Comparison of ENCODE assay signal across 14 cellular contexts in genomic region chr15:62625421-62626033, GRCh38.
DNase-seq lines count a peak whose midpoint lies in the region; ATAC-seq and TF ChIP-seq lines count a peak whose summit lies in the region.
"Had no signal": no experiment of that assay in that cellular context is flagged by ENCODE, and none has a peak within 500 bp of the region (broad histone marks: within the 10 kb centered on the region; RNA-seq: fewer than 3 reads in every experiment).

No MANE protein-coding gene starts in this region.

- no peaks in the 10 kb centered on the region for H3K27me3 ChIP-seq in heart right ventricle
- no peaks in the 10 kb centered on the region for H3K27me3 ChIP-seq in stomach smooth muscle (ENCODE audit: control insufficient read depth in 1 of 2, insufficient read depth in 2 of 2, low read length in 2 of 2)
- H3K27me3 ChIP-seq: body of pancreas had no signal

- H3K27ac ChIP-seq in heart right ventricle (peak overlapping the region in 4 of 10 donors; percentile 3 to 47 (median 42)), stomach smooth muscle (ENCODE audit: low read length) (peak overlapping the region; percentile 26)
- H3K27ac ChIP-seq: body of pancreas, VCaP had no signal

- peak; percentile 75 for DNase-seq in EH (ENCODE audit: low read depth)
- no peak for DNase-seq in heart right ventricle
- DNase-seq in SIG-M5 treated with dmso at 0.1 percent for 504 hours (lab: John Stamatoyannopoulos, UW; ENCODE audit: unreplicated experiment) = no peak
- no peak for DNase-seq in DMS153 treated with DMSO at 0.1 percent for 48 hours (lab: John Stamatoyannopoulos, UW; ENCODE audit: unreplicated experiment)
- DNase-seq in NCI-H2029 treated with DMSO at 0.1 percent for 48 hours (lab: John Stamatoyannopoulos, UW) = no peak
- no peak for DNase-seq in NCI-H2227 (lab: John Stamatoyannopoulos, UW; ENCODE audit: unreplicated experiment)
- DNase-seq: activated T-cell treated with anti-CD3 and anti-CD28 coated beads, Interleukin-2, amount 50 U/mL, for 4 hours; erythroblast; naive B cell; NCI-H345 had no signal

- no peak for TF ChIP-seq CTCF in heart right ventricle (IDR thresholded peaks at IDR 0.05)

- H3K4me1 ChIP-seq in heart right ventricle (peaks cover 0 to 25% (median 17%) of the 10 kb centered on the region in 9 donors), stomach smooth muscle (ENCODE audit: control insufficient read depth, insufficient read depth, low read length) (peaks cover 9% of the 10 kb centered on the region)

- no peak overlapping the region for H3K9ac ChIP-seq in stomach smooth muscle (ENCODE audit: low read length in 2 of 2)

- WGBS in heart right ventricle, 2 donors = 61 to 75% methylated on average over 9 of the region's 9 CpGs

- H3K36me3 ChIP-seq in heart right ventricle (no peaks in the 10 kb centered on the region), stomach smooth muscle (ENCODE audit: control insufficient read depth in 2 of 2, insufficient read depth in 2 of 2, low read length in 2 of 2) (no peaks in the 10 kb centered on the region)

- peak overlapping the region in 3 of 10 donors; percentile 24 to 36 (median 27) for H3K4me3 ChIP-seq in heart right ventricle
- H3K4me3 ChIP-seq in stomach smooth muscle (ENCODE audit: low read length in 2 of 2) = peak overlapping the region in 1 of 2 donors; percentile 50
- H3K4me3 ChIP-seq: body of pancreas had no signal

- peak; percentile 97 for ATAC-seq in SK-N-SH treated with all-trans-retinoic acid at 6 μM for 48 hours
- ATAC-seq in heart right ventricle = peak in 7 of 8 donors; percentile 38 to 62 (median 58)

- no peaks in the 10 kb centered on the region for H3K9me3 ChIP-seq in heart right ventricle
- H3K9me3 ChIP-seq in stomach smooth muscle (ENCODE audit: control insufficient read depth in 2 of 2, low read length in 2 of 2) = no peaks in the 10 kb centered on the region
- H3K9me3 ChIP-seq: body of pancreas had no signal

- intact Hi-C loops in heart right ventricle (cut with DNase I) = no loop called here

TF ChIP-seq in SK-N-SH treated with all-trans-retinoic acid at 6 μM for 48 hours, 23 proteins besides CTCF, POLR2A, EP300 and RAD21:
- TF ChIP-seq TSHZ2 (CRISPR knock-in tag; IDR thresholded peaks at IDR 0.05) (peak; percentile 79), TCF4 (CRISPR knock-in tag; IDR thresholded peaks at IDR 0.05; ENCODE audit: borderline replicate concordance) (peak; percentile 86), CSDC2 (CRISPR knock-in tag; IDR thresholded peaks at IDR 0.05) (no peak), BACH2 (CRISPR knock-in tag; IDR thresholded peaks at IDR 0.05; ENCODE audit: borderline replicate concordance) (no peak)
